18 cellular contexts compared by ENCODE assay signal in the genomic region with DNA sequence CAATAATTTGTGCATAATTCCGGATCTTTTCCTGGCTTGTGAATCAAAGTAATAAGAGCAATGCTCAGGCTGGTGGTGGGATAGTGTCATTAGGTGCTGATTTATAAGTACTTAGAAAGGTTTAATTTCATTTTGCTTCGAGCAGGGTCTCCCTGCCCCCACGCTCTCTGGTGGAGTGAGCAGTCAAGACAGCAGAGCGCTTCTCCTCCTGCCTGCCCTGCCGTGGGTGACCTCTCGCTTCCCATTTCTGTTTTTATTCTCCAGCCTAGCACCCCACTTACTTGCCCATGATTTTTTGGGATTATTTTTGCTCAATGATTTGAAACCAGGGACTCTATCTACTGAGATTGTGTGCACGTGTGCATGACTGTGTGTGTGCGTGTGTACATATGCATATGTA. TPM values are rescaled to one million over a fixed set of nuclear protein-coding genes. Genes with fewer than 3 reads are reported as not detected.
DNase-seq lines count a peak whose midpoint lies in the region; ATAC-seq and TF ChIP-seq lines count a peak whose summit lies in the region.
"Had no signal": no experiment of that assay in that cellular context is flagged by ENCODE, and none has a peak within 500 bp of the region (broad histone marks: within the 10 kb centered on the region; RNA-seq: fewer than 3 reads in every experiment).

No MANE protein-coding gene starts in this region.

- H3K27ac ChIP-seq in neuronal stem cell (replicated peaks; ENCODE audit: low read length) (no peak overlapping the region), OCI-LY7 (ENCODE audit: low read depth, low read length, poor library complexity, severe bottlenecking) (no peak overlapping the region), left lung (no peak overlapping the region)
- H3K27ac ChIP-seq: 22Rv1, A549, BLaER1, GM23248 had no signal

- H3K9me3 Mint-ChIP-seq in activated CD8-positive, alpha-beta memory T cell treated with anti-CD3 and anti-CD28 coated beads, Interleukin-2, amount 10 ng/mL, durations not matched to agents 7 days and 5 days (ENCODE audit: low read depth) = peaks cover 5% of the 10 kb centered on the region

- H2BK120ac ChIP-seq in neuronal stem cell (ENCODE audit: low read depth, low read length) = no peak overlapping the region

- no peak overlapping the region for H2BK5ac ChIP-seq in neuronal stem cell (ENCODE audit: low read length)

- POLR2A ChIA-PET in OCI-LY7 (lab: Charles Lee) = no interaction called here

- no peak for ATAC-seq in activated CD8-positive, alpha-beta memory T cell treated with anti-CD3 and anti-CD28 coated beads, Interleukin-2, amount 10 ng/mL, durations not matched to agents 7 days and 5 days
- no peak for ATAC-seq in left lung
- ATAC-seq: A549 had no signal

- no peaks in the 10 kb centered on the region for H3K36me3 Mint-ChIP-seq in activated CD8-positive, alpha-beta memory T cell treated with anti-CD3 and anti-CD28 coated beads, Interleukin-2, amount 10 ng/mL, durations not matched to agents 7 days and 5 days
- H3K36me3 Mint-ChIP-seq: CD14-positive monocyte; CD4-positive, alpha-beta memory T cell had no signal

- H3K27me3 ChIP-seq in neuronal stem cell (ENCODE audit: control insufficient read depth in 3 of 3, insufficient read depth in 3 of 3, low read depth in 1 of 3, low read length in 3 of 3) (no peaks in the 10 kb centered on the region), left lung (peaks cover 0 to 32% of the 10 kb centered on the region in 2 donors)
- H3K27me3 ChIP-seq: BLaER1 had no signal

- no peak overlapping the region for H2AK5ac ChIP-seq in neuronal stem cell (ENCODE audit: low read depth, low read length)

- no peak overlapping the region for H3K14ac ChIP-seq in neuronal stem cell (ENCODE audit: low read length)

- WGBS in neuronal stem cell (ENCODE audit: extremely low coverage in 2 of 2, insufficient read length in 2 of 2, insufficient replicate concordance in 1 of 2), 2 donors = no CpG with 5 or more reads among the region's 8 CpGs

- H3K4me2 ChIP-seq in neuronal stem cell (ENCODE audit: insufficient read depth, low read length, poor library complexity, severe bottlenecking) (no peak overlapping the region), OCI-LY7 (ENCODE audit: low read length) (no peak overlapping the region)
- H3K4me2 ChIP-seq: A549, BLaER1 had no signal

- no peak overlapping the region for H2BK15ac ChIP-seq in neuronal stem cell (ENCODE audit: low read length)

- no peak overlapping the region for H2BK12ac ChIP-seq in neuronal stem cell (ENCODE audit: low read length)

- H4K20me1 ChIP-seq in OCI-LY7 (ENCODE audit: insufficient read depth, low read length) = no peaks in the 10 kb centered on the region
- H4K20me1 ChIP-seq: BLaER1 had no signal

- no peaks in the 10 kb centered on the region for H3K9me2 ChIP-seq in OCI-LY7 (ENCODE audit: insufficient read depth, low read length)

- H3K4me1 Mint-ChIP-seq in activated CD8-positive, alpha-beta memory T cell treated with anti-CD3 and anti-CD28 coated beads, Interleukin-2, amount 10 ng/mL, durations not matched to agents 7 days and 5 days = no peaks in the 10 kb centered on the region
- H3K4me1 Mint-ChIP-seq: CD14-positive monocyte; CD4-positive, alpha-beta memory T cell had no signal

- no peaks in the 10 kb centered on the region for H3K79me1 ChIP-seq in neuronal stem cell (ENCODE audit: low read depth, low read length)

- H3K4me3 ChIP-seq in neuronal stem cell (ENCODE audit: low read length in 2 of 2) = no peak overlapping the region
- H3K4me3 ChIP-seq in OCI-LY7 (ENCODE audit: low read depth, low read length, poor library complexity, severe bottlenecking) = no peak overlapping the region
- no peak overlapping the region for H3K4me3 ChIP-seq in left lung
- H3K4me3 ChIP-seq: A549, BLaER1, GM23248 had no signal

- no peak overlapping the region for H3K4ac ChIP-seq in neuronal stem cell (ENCODE audit: low read length)

- no peak overlapping the region for H3K4me3 Mint-ChIP-seq in activated CD8-positive, alpha-beta memory T cell treated with anti-CD3 and anti-CD28 coated beads, Interleukin-2, amount 10 ng/mL, durations not matched to agents 7 days and 5 days
- H3K4me3 Mint-ChIP-seq: CD14-positive monocyte had no signal

- H3K9ac ChIP-seq in neuronal stem cell (ENCODE audit: low read depth, low read length, poor library complexity) = no peak overlapping the region
- H3K9ac ChIP-seq: BLaER1, GM23248 had no signal

- H3K27me3 Mint-ChIP-seq in activated CD8-positive, alpha-beta memory T cell treated with anti-CD3 and anti-CD28 coated beads, Interleukin-2, amount 10 ng/mL, durations not matched to agents 7 days and 5 days = no peaks in the 10 kb centered on the region

- CTCF ChIA-PET in activated CD8-positive, alpha-beta memory T cell treated with anti-CD3 and anti-CD28 coated beads, Interleukin-2, amount 10 ng/mL, durations not matched to agents 7 days and 5 days (lab: Charles Lee) = no interaction called here
- CTCF ChIA-PET in OCI-LY7 (lab: Charles Lee; ENCODE audit: unreplicated experiment) = no interaction called here

- no peak overlapping the region for H3K23ac ChIP-seq in neuronal stem cell (ENCODE audit: low read depth, low read length, poor library complexity)

- H3K36me3 ChIP-seq in neuronal stem cell (replicated peaks in 1 of 2; ENCODE audit: control insufficient read depth in 2 of 2, insufficient read depth in 2 of 2, low read length in 2 of 2) (no peaks in the 10 kb centered on the region), OCI-LY7 (ENCODE audit: insufficient read depth, low read length) (no peaks in the 10 kb centered on the region), left lung (no peaks in the 10 kb centered on the region)
- H3K36me3 ChIP-seq: BLaER1 had no signal

- H4K8ac ChIP-seq in neuronal stem cell (ENCODE audit: low read depth, low read length) = no peak overlapping the region

- DNase-seq in activated CD8-positive, alpha-beta memory T cell treated with anti-CD3 and anti-CD28 coated beads, Interleukin-2, amount 10 ng/mL, durations not matched to agents 7 days and 5 days = peak; percentile 1
- no peak for DNase-seq in activated CD8-positive, alpha-beta memory T cell treated with anti-CD3 and anti-CD28 coated beads, Interleukin-2, amount 50 U/mL, for 4 hours
- peak; percentile 45 for DNase-seq in mesenteric fat pad (ENCODE audit: low spot score)
- no peak for DNase-seq in neuronal stem cell (ENCODE audit: low spot score)
- DNase-seq in AG08395 (ENCODE audit: low spot score) = no peak
- no peak for DNase-seq in OCI-LY7 (ENCODE audit: low spot score)
- DNase-seq in left lung = no peak
- DNase-seq: CD4-positive, alpha-beta memory T cell; DMS153; GDM1; GM23248; HCEC 1CT had no signal

- TF ChIP-seq CTCF in OCI-LY7 (conservative IDR thresholded peaks at IDR 0.05; ENCODE audit: low read length) = no peak
- no peak for TF ChIP-seq CTCF in left lung (IDR thresholded peaks at IDR 0.05)

- BruUV-seq in OCI-LY7 (replicated peaks; lab: Mats Ljungman, UMichigan) = no TSS peak

- H2AFZ ChIP-seq in neuronal stem cell (ENCODE audit: low read length) = peak overlapping the region; percentile 65
- no peak overlapping the region for H2AFZ ChIP-seq in OCI-LY7 (ENCODE audit: low read length)
- H2AFZ ChIP-seq: GM23248 had no signal

- no peaks in the 10 kb centered on the region for H3K79me2 ChIP-seq in OCI-LY7 (ENCODE audit: insufficient read depth, low read depth, low read length)

- no peak overlapping the region for H3K18ac ChIP-seq in neuronal stem cell (ENCODE audit: low read length)

- intact Hi-C loops in OCI-LY7 (cut with micrococcal nuclease; ENCODE audit: unreplicated experiment) = no loop called here
- intact Hi-C loops in left lung (cut with DNase I) = no loop called here

- no peak overlapping the region for H3K27ac Mint-ChIP-seq in activated CD8-positive, alpha-beta memory T cell treated with anti-CD3 and anti-CD28 coated beads, Interleukin-2, amount 10 ng/mL, durations not matched to agents 7 days and 5 days
- H3K27ac Mint-ChIP-seq: CD14-positive monocyte; CD4-positive, alpha-beta memory T cell had no signal

- H3K9me3 ChIP-seq in neuronal stem cell (replicated peaks in 1 of 2; ENCODE audit: control insufficient read depth in 2 of 2, insufficient read depth in 1 of 2, low read depth in 1 of 2, low read length in 2 of 2) = peaks cover 0 to 7% of the 10 kb centered on the region in 2 donors
- H3K9me3 ChIP-seq in OCI-LY7 (ENCODE audit: low read length) = no peaks in the 10 kb centered on the region
- no peaks in the 10 kb centered on the region for H3K9me3 ChIP-seq in left lung
- H3K9me3 ChIP-seq: A549 had no signal

- H3K4me1 ChIP-seq in neuronal stem cell (ENCODE audit: control insufficient read depth in 2 of 2, insufficient read depth in 1 of 2, low read depth in 1 of 2, low read length in 2 of 2) (peaks cover 0 to 12% of the 10 kb centered on the region in 2 donors), OCI-LY7 (ENCODE audit: insufficient read depth, low read length, poor library complexity, severe bottlenecking) (no peaks in the 10 kb centered on the region), left lung (no peaks in the 10 kb centered on the region)
- H3K4me1 ChIP-seq: A549, BLaER1 had no signal

- H4K91ac ChIP-seq in neuronal stem cell (ENCODE audit: low read depth, low read length, poor library complexity) = no peak overlapping the region

RNA-seq across cellular contexts. Expression of gene ASB18, which starts 7.0 kb away (rescaled TPM):
- total RNA-seq in activated CD8-positive, alpha-beta memory T cell treated with anti-CD3 and anti-CD28 coated beads, Interleukin-2, amount 10 ng/mL, durations not matched to agents 7 days and 5 days = not detected
- total RNA-seq in mesenteric fat pad = not detected
- not detected for polyA plus RNA-seq in neuronal stem cell (2013, experiment 1 of 2)
- polyA plus RNA-seq in neuronal stem cell (2013, experiment 2 of 2) = not detected
- total RNA-seq in OCI-LY7 (2014; rRNA removed; shearing (Covaris generic)) = not detected in 2 replicates
- total RNA-seq in OCI-LY7 (2022) = not detected in 2 replicates
- not detected for total RNA-seq in left lung
- total RNA-seq: CD4-positive, alpha-beta memory T cell; Daoy; GM23248; HT-29 had no signal
- polyA plus RNA-seq: A549; CD14-positive monocyte; CD4-positive, alpha-beta memory T cell; GM23248 had no signal

Comparison
In these comparisons a context has a peak if more than half of its experiments do, and no peak if none do; other contexts are left out.
1. DNase-seq: peak in activated CD8-positive, alpha-beta memory T cell treated with anti-CD3 and anti-CD28 coated beads, Interleukin-2, amount 10 ng/mL, durations not matched to agents 7 days and 5 days (single experiment) and mesenteric fat pad (single experiment); none in activated CD8-positive, alpha-beta memory T cell treated with anti-CD3 and anti-CD28 coated beads, Interleukin-2, amount 50 U/mL, for 4 hours (single experiment), neuronal stem cell (single experiment), AG08395 (single experiment), OCI-LY7 (single experiment) and left lung (0 of 2).